In the genomic region with DNA sequence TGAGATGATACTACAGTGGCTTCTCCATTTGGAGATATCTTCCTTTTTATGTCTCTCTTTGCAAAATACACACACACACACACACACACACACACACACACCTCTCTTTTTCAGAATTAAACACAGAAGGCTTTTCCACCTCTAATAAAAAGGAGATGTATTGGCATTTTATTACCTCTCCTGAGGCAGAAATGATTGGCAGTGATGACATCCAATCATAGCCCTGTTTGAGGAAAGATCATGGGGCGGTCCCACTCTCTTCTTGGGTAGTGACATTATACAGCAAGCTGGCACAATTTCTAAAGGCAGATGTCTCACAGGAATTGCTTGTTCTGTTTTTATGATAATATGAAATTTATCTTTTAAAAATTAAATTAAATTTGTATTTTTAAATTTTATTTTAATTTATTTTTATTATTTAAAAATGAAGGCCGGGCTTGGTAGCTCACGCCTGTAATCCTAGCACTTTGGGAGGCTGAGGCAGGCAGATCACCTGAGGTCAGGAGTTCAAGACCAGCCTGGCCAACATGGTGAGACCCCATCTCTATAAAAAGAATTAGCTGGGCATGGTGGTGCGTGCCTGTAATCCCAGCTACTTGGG, we compare ENCODE assay signal across 14 cellular contexts. TPM values are rescaled to one million over a fixed set of nuclear protein-coding genes. Genes with fewer than 3 reads are reported as not detected.
DNase-seq lines count a peak whose midpoint lies in the region; TF ChIP-seq lines count a peak whose summit lies in the region.
"Had no signal": no experiment of that assay in that cellular context is flagged by ENCODE, and none has a peak within 500 bp of the region (broad histone marks: within the 10 kb centered on the region; RNA-seq: fewer than 3 reads in every experiment).

No MANE protein-coding gene starts in this region.

- CTCF ChIA-PET in OCI-LY7 (lab: Charles Lee; ENCODE audit: unreplicated experiment), result no interaction called here

- H3K9me3 Mint-ChIP-seq in activated naive CD8-positive, alpha-beta T cell treated with anti-CD3 and anti-CD28 coated beads for 36 hours, result no peaks in the 10 kb centered on the region

- peak overlapping the region; percentile 84; the same call in 1 of the 2 replicates for H2AFZ ChIP-seq in OCI-LY7 (ENCODE audit: low read length)

- no peak overlapping the region for H3K4me3 Mint-ChIP-seq in activated naive CD8-positive, alpha-beta T cell treated with anti-CD3 and anti-CD28 coated beads for 36 hours

- H3K4me3 ChIP-seq in BLaER1 (no peak overlapping the region), H7 (ENCODE audit: insufficient read depth, low read depth, low read length) (no peak overlapping the region), OCI-LY7 (ENCODE audit: low read depth, low read length, poor library complexity, severe bottlenecking) (no peak overlapping the region), fibroblast of mammary gland (ENCODE audit: control insufficient read depth, low read depth, low read length) (no peak overlapping the region)
- H3K4me3 ChIP-seq: A549 had no signal

- H3K27ac ChIP-seq in BLaER1, result peak overlapping the region; percentile 63; the same call in 1 of the 2 replicates
- no peak overlapping the region for H3K27ac ChIP-seq in OCI-LY7 (ENCODE audit: low read depth, low read length, poor library complexity, severe bottlenecking)

- H3K36me3 Mint-ChIP-seq in activated naive CD8-positive, alpha-beta T cell treated with anti-CD3 and anti-CD28 coated beads for 36 hours, result no peaks in the 10 kb centered on the region

- no peaks in the 10 kb centered on the region for H3K36me3 ChIP-seq in BLaER1
- no peaks in the 10 kb centered on the region for H3K36me3 ChIP-seq in H7 (replicated peaks; ENCODE audit: control insufficient read depth, insufficient read depth, low read length)
- H3K36me3 ChIP-seq in OCI-LY7 (ENCODE audit: insufficient read depth, low read length), result no peaks in the 10 kb centered on the region

- no TSS peak for BruUV-seq in OCI-LY7 (replicated peaks; lab: Mats Ljungman, UMichigan)

- no peak overlapping the region for H3K9ac ChIP-seq in BLaER1

- H4K20me1 ChIP-seq in BLaER1 (no peaks in the 10 kb centered on the region), OCI-LY7 (ENCODE audit: insufficient read depth, low read length) (no peaks in the 10 kb centered on the region)

- DNase-seq in H7, result peak; percentile 41
- DNase-seq in OCI-LY7 (ENCODE audit: low spot score), result peak; percentile 22
- peak; percentile 25 for DNase-seq in fibroblast of mammary gland (ENCODE audit: low read depth)
- DNase-seq in DMS153 treated with DMSO at 0.1 percent for 48 hours (lab: John Stamatoyannopoulos, UW; ENCODE audit: unreplicated experiment), result no peak
- no peak for DNase-seq in activated naive CD8-positive, alpha-beta T cell treated with anti-CD3 and anti-CD28 coated beads for 36 hours
- DNase-seq in epidermal melanocyte (ENCODE audit: insufficient read length, low spot score), result no peak
- DNase-seq: IMR-90, NCI-H1092 treated with DMSO at 0.1 percent for 48 hours, NCI-H446, NCI-H748 treated with DMSO at 0.1 percent for 48 hours, SHP77 treated with DMSO at 0.1 percent for 48 hours had no signal

- POLR2A ChIA-PET in OCI-LY7 (lab: Charles Lee), result no interaction called here

- peaks cover 12% of the 10 kb centered on the region for H3K4me1 Mint-ChIP-seq in activated naive CD8-positive, alpha-beta T cell treated with anti-CD3 and anti-CD28 coated beads for 36 hours

- intact Hi-C loops in OCI-LY7 (cut with micrococcal nuclease; ENCODE audit: unreplicated experiment), result no loop called here

- no peaks in the 10 kb centered on the region for H3K27me3 ChIP-seq in BLaER1
- no peaks in the 10 kb centered on the region for H3K27me3 ChIP-seq in H7 (ENCODE audit: control insufficient read depth, insufficient read depth, low read length)

- TF ChIP-seq CTCF in OCI-LY7 (conservative IDR thresholded peaks at IDR 0.05; ENCODE audit: low read length) (no peak), fibroblast of mammary gland (conservative IDR thresholded peaks at IDR 0.05; ENCODE audit: control insufficient read depth, insufficient read depth, low read depth, low read length) (no peak)

- H3K27me3 Mint-ChIP-seq in activated naive CD8-positive, alpha-beta T cell treated with anti-CD3 and anti-CD28 coated beads for 36 hours, result no peaks in the 10 kb centered on the region

- H3K4me2 ChIP-seq in BLaER1 (peak overlapping the region; percentile 77), OCI-LY7 (ENCODE audit: low read length) (no peak overlapping the region)

- no peaks in the 10 kb centered on the region for H3K9me3 ChIP-seq in BLaER1
- H3K9me3 ChIP-seq in OCI-LY7 (ENCODE audit: low read length), result no peaks in the 10 kb centered on the region
- H3K9me3 ChIP-seq: A549 had no signal

- H3K4me1 ChIP-seq in BLaER1 (peaks cover 27% of the 10 kb centered on the region), OCI-LY7 (ENCODE audit: insufficient read depth, low read length, poor library complexity, severe bottlenecking) (peaks cover 8% of the 10 kb centered on the region)

- H3K9me2 ChIP-seq in OCI-LY7 (ENCODE audit: insufficient read depth, low read length), result no peaks in the 10 kb centered on the region

- no peaks in the 10 kb centered on the region for H3K79me2 ChIP-seq in OCI-LY7 (ENCODE audit: insufficient read depth, low read depth, low read length)

- H3K27ac Mint-ChIP-seq in activated naive CD8-positive, alpha-beta T cell treated with anti-CD3 and anti-CD28 coated beads for 36 hours, result no peak overlapping the region

RNA-seq across cellular contexts. Expression of a gene that starts 15.6 kb away (rescaled TPM):
- total RNA-seq in H7 (2014; rRNA removed; shearing (Covaris generic)), result 1.6 and 2.8 TPM in 2 replicates
- not detected in 2 replicates for total RNA-seq in OCI-LY7 (2014; rRNA removed; shearing (Covaris generic))
- not detected in 2 replicates for total RNA-seq in OCI-LY7 (2022)
- total RNA-seq in activated naive CD8-positive, alpha-beta T cell treated with anti-CD3 and anti-CD28 coated beads for 36 hours, result under 1 TPM in 1 of 2 experiments, not detected in 1; 0.22 TPM
- total RNA-seq: HT-29, IMR-90 had no signal

Comparison
In these comparisons a context has a peak if more than half of its experiments do, and no peak if none do; other contexts are left out.
1. DNase-seq: peak in H7 (single experiment), OCI-LY7 (single experiment) and fibroblast of mammary gland (single experiment); none in DMS153 treated with DMSO at 0.1 percent for 48 hours (single experiment), activated naive CD8-positive, alpha-beta T cell treated with anti-CD3 and anti-CD28 coated beads for 36 hours (single experiment) and epidermal melanocyte (single experiment).